ENCODE assay signal across 30 cellular contexts in the genomic region with DNA sequence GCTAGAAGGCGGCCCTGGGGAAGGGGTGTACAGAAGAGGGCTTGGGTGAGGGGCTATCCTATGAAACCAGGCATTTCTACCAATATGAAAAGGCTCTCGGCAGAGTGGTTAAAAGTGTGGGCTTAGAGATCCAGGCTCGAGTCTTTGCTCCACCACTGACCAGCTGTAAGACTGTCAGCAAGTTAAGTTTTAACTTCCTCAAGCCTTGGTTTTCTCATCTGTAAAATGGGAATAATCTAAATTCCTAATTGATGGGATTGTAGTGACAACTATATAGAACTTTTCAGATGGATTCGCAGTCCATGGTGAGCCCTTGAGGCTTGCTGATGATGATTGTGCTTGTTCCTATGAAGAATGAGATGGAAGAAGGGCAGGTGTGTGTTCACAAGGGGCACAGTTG.
"Had no signal": no experiment of that assay in that cellular context is flagged by ENCODE, and none has a peak within 500 bp of the region (broad histone marks: within the 10 kb centered on the region; RNA-seq: fewer than 3 reads in every experiment).

No MANE protein-coding gene starts in this region.

- ATAC-seq: activated CD8-positive, alpha-beta memory T cell treated with anti-CD3 and anti-CD28 coated beads, Interleukin-2, amount 10 ng/mL, durations not matched to agents 7 days and 5 days; Panc1 had no signal

- H3K9me3 Mint-ChIP-seq: activated B cell treated with CpG ODN at 0.5 μM for 24 hours; activated CD4-positive, alpha-beta memory T cell treated with anti-CD3 and anti-CD28 coated beads for 36 hours; activated naive CD4-positive, alpha-beta T cell treated with anti-CD3 and anti-CD28 coated beads, Interleukin-2, amount 10 ng/mL, durations not matched to agents 7 days and 5 days; central memory CD8-positive, alpha-beta T cell had no signal

- DNase-seq: activated B cell treated with CpG ODN at 0.5 μM for 24 hours; activated CD4-positive, alpha-beta memory T cell treated with anti-CD3 and anti-CD28 coated beads for 36 hours; activated CD4-positive, alpha-beta T cell treated with anti-CD3 and anti-CD28 coated beads for 4 hours; activated CD4-positive, alpha-beta T cell treated with anti-CD3 and anti-CD28 coated beads, Interleukin-2, amount 50 U/mL, for 1 hour; activated CD4-positive, CD25-positive, alpha-beta regulatory T cell treated with anti-CD3 and anti-CD28 coated beads, Interleukin-2, amount 50 U/mL, for 72 hours; activated CD8-positive, alpha-beta memory T cell treated with anti-CD3 and anti-CD28 coated beads for 24 hours; activated CD8-positive, alpha-beta memory T cell treated with anti-CD3 and anti-CD28 coated beads, Interleukin-2, amount 50 U/mL, for 48 hours; activated effector memory CD4-positive, alpha-beta T cell treated with Interleukin-2 at 50 U/mL for 16 hours; activated naive CD4-positive, alpha-beta T cell treated with anti-CD3 and anti-CD28 coated beads, Interleukin-2, amount 10 ng/mL, durations not matched to agents 7 days and 5 days; activated T-cell treated with anti-CD3 and anti-CD28 coated beads, Interleukin-2, amount 50 U/mL, for 48 hours; amygdala; MM.1S; NCI-H1092; NCI-H1436 treated with DMSO at 0.1 percent for 48 hours; NCI-H1694 treated with DMSO at 0.1 percent for 48 hours; NCI-H2029; NCI-H345; NCI-H524 treated with DMSO at 0.1 percent for 48 hours; SHP77; SW 1271; T-helper 9 cell had no signal

- H3K4me1 Mint-ChIP-seq: activated B cell treated with CpG ODN at 0.5 μM for 24 hours; central memory CD8-positive, alpha-beta T cell had no signal

- H3K4me3 ChIP-seq: ascending aorta, cardiac muscle cell, SJSA1 had no signal

- H3K9ac ChIP-seq: KMS-11 had no signal

- H3K4me3 Mint-ChIP-seq: activated B cell treated with CpG ODN at 0.5 μM for 24 hours; activated CD4-positive, alpha-beta memory T cell treated with anti-CD3 and anti-CD28 coated beads for 36 hours; activated CD8-positive, alpha-beta memory T cell treated with anti-CD3 and anti-CD28 coated beads, Interleukin-2, amount 10 ng/mL, durations not matched to agents 7 days and 5 days; activated naive CD4-positive, alpha-beta T cell treated with anti-CD3 and anti-CD28 coated beads, Interleukin-2, amount 10 ng/mL, durations not matched to agents 7 days and 5 days; activated naive CD8-positive, alpha-beta T cell; central memory CD8-positive, alpha-beta T cell had no signal

- H3K4me1 ChIP-seq: ascending aorta, SJSA1 had no signal

- H3K4me2 ChIP-seq: KMS-11 had no signal

- H3K36me3 Mint-ChIP-seq: activated CD4-positive, alpha-beta memory T cell treated with anti-CD3 and anti-CD28 coated beads for 36 hours; activated CD8-positive, alpha-beta memory T cell treated with anti-CD3 and anti-CD28 coated beads, Interleukin-2, amount 10 ng/mL, durations not matched to agents 7 days and 5 days; activated naive CD4-positive, alpha-beta T cell treated with anti-CD3 and anti-CD28 coated beads, Interleukin-2, amount 10 ng/mL, durations not matched to agents 7 days and 5 days; activated naive CD8-positive, alpha-beta T cell had no signal

- H3K36me3 ChIP-seq: ascending aorta, cardiac muscle cell, SJSA1 had no signal

- H3K27ac ChIP-seq: ascending aorta, cardiac muscle cell, KMS-11, SJSA1, VCaP had no signal

- H3K27me3 ChIP-seq: ascending aorta, cardiac muscle cell had no signal

- H3K27ac Mint-ChIP-seq: activated B cell treated with CpG ODN at 0.5 μM for 24 hours; activated CD4-positive, alpha-beta memory T cell treated with anti-CD3 and anti-CD28 coated beads for 36 hours; activated CD8-positive, alpha-beta memory T cell treated with anti-CD3 and anti-CD28 coated beads, Interleukin-2, amount 10 ng/mL, durations not matched to agents 7 days and 5 days; activated naive CD4-positive, alpha-beta T cell treated with anti-CD3 and anti-CD28 coated beads, Interleukin-2, amount 10 ng/mL, durations not matched to agents 7 days and 5 days; activated naive CD8-positive, alpha-beta T cell had no signal

- H3K9me3 ChIP-seq: ascending aorta, SJSA1 had no signal
